In genomic region chr1:54989968-54990810, GRCh38 we compare ENCODE assay signal across 13 cellular contexts. TPM values are rescaled to one million over a fixed set of nuclear protein-coding genes. Genes with fewer than 3 reads are reported as not detected.
DNase-seq lines count a peak whose midpoint lies in the region; ATAC-seq and TF ChIP-seq lines count a peak whose summit lies in the region.
"Had no signal": no experiment of that assay in that cellular context is flagged by ENCODE, and none has a peak within 500 bp of the region (broad histone marks: within the 10 kb centered on the region; RNA-seq: fewer than 3 reads in every experiment).

No MANE protein-coding gene starts in this region.

- H3K27me3 ChIP-seq in left ventricle myocardium inferior (ENCODE audit: low read depth): peaks cover 31% of the 10 kb centered on the region
- no peaks in the 10 kb centered on the region for H3K27me3 ChIP-seq in thoracic aorta (replicated peaks; ENCODE audit: insufficient read depth)

- H3K4me1 ChIP-seq in left ventricle myocardium inferior: peaks cover 8% of the 10 kb centered on the region
- H3K4me1 ChIP-seq in thoracic aorta (ENCODE audit: control insufficient read depth in 1 of 2, low read depth in 2 of 2): peaks cover 0 to 21% of the 10 kb centered on the region in 2 donors

- intact Hi-C loops in left ventricle myocardium inferior (cut with micrococcal nuclease): no loop called here

- H3K9me3 ChIP-seq in left ventricle myocardium inferior (replicated peaks) (no peaks in the 10 kb centered on the region), thoracic aorta (no peaks in the 10 kb centered on the region)

- peak; percentile 10 for ATAC-seq in thoracic aorta (ENCODE audit: insufficient number of reproducible peaks, low FRiP score, low read depth)
- ATAC-seq: GM12878 had no signal

- no peak overlapping the region for H3K4me3 ChIP-seq in left ventricle myocardium inferior
- no peak overlapping the region for H3K4me3 ChIP-seq in thoracic aorta
- H3K4me3 ChIP-seq: dorsolateral prefrontal cortex, GM12878 had no signal

- TF ChIP-seq CTCF in left ventricle myocardium inferior (IDR thresholded peaks at IDR 0.05; ENCODE audit: borderline replicate concordance): no peak
- TF ChIP-seq CTCF in thoracic aorta (IDR thresholded peaks at IDR 0.05): no peak

- H3K27ac ChIP-seq in left ventricle myocardium inferior (replicated peaks) (no peak overlapping the region), thoracic aorta (no peak overlapping the region)
- H3K27ac ChIP-seq: 22Rv1, dorsolateral prefrontal cortex, HL-60 had no signal

- H3K36me3 ChIP-seq in left ventricle myocardium inferior (no peaks in the 10 kb centered on the region), thoracic aorta (no peaks in the 10 kb centered on the region)

- DNase-seq in DMS53 (lab: John Stamatoyannopoulos, UW) (peak; percentile 78), DMS53 treated with DMSO at 0.1 percent for 48 hours (lab: John Stamatoyannopoulos, UW; ENCODE audit: unreplicated experiment) (no peak), left ventricle myocardium inferior (peak; percentile 43), thoracic aorta (ENCODE audit: low spot score) (no peak)
- no peak for DNase-seq in stimulated activated CD4-positive, alpha-beta T cell treated with anti-CD3 and anti-CD28 coated beads, Interleukin-2, amount 100 ng/mL, for 24 hours
- no peak for DNase-seq in activated naive CD4-positive, alpha-beta T cell treated with Interleukin-2 at 50 U/mL for 16 hours
- DNase-seq: dorsolateral prefrontal cortex; EL; NCI-H82; stimulated activated naive CD4-positive, alpha-beta T cell treated with Interleukin-2 at 50 U/mL for 16 hours had no signal

RNA-seq across cellular contexts. Expression of gene BSND, which starts 8.5 kb away (rescaled TPM):
- not detected for total RNA-seq in left ventricle myocardium inferior
- not detected for total RNA-seq in thoracic aorta
- total RNA-seq: GM12878 had no signal

RNA-seq across cellular contexts. Expression of gene TMEM61, which starts 9.8 kb away (rescaled TPM):
- not detected for total RNA-seq in left ventricle myocardium inferior
- total RNA-seq in thoracic aorta: 1 to 10 TPM in 1 of 2 donors, not detected in 1; 3.4 TPM
- total RNA-seq: GM12878 had no signal

RNA-seq across cellular contexts. Expression of gene PCSK9, which starts 49.2 kb away (rescaled TPM):
- not detected for total RNA-seq in left ventricle myocardium inferior
- under 1 TPM; 0.21 to 0.27 TPM for total RNA-seq in thoracic aorta

Comparison
In these comparisons a context has a peak if more than half of its experiments do, and no peak if none do; other contexts are left out.
1. DNase-seq: peak in DMS53 (single experiment) and left ventricle myocardium inferior (single experiment); none in DMS53 treated with DMSO at 0.1 percent for 48 hours (single experiment), thoracic aorta (single experiment), stimulated activated CD4-positive, alpha-beta T cell treated with anti-CD3 and anti-CD28 coated beads, Interleukin-2, amount 100 ng/mL, for 24 hours (0 of 2) and activated naive CD4-positive, alpha-beta T cell treated with Interleukin-2 at 50 U/mL for 16 hours (single experiment).